1 cellular context compared by ENCODE assay signal in the genomic region with DNA sequence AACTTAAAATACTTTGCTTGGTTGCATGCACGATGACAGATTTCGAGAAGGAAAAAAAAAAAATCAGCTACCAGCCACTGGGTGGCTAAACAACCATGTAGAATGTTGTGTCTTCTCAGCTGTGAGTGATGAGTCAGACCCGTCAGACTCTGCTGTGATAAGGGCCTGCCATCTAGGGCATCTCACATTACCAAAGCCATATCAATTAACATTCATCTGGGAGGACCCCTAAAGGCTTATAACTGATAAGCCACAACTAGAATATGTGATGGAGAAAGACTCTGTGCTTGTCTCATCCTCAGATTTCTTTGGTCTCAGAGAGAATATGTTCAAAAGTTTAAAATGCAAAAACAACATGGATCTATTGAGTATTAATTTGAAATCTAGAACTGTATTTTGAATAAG.
TF ChIP-seq lines count a peak whose summit lies in the region.

No MANE protein-coding gene starts in this region.

TF ChIP-seq in K562, 482 proteins besides CTCF, POLR2A, EP300 and RAD21 (continued from another document and continues in another):
- TF ChIP-seq ZBTB8A (IDR thresholded peaks at IDR 0.05; ENCODE audit: partially characterized antibody) (no peak), ARID1B (IDR thresholded peaks at IDR 0.05) (peak; percentile 85), ZNF124 (CRISPR knock-in tag; IDR thresholded peaks at IDR 0.05) (no peak), EZH2 (IDR thresholded peaks at IDR 0.05; ENCODE audit: borderline replicate concordance, low read depth, low read length) (no peak), NONO (IDR thresholded peaks at IDR 0.05; ENCODE audit: low read depth in 2 of 2, low read length in 1 of 2) (no peak), KLF1 (tag; IDR thresholded peaks at IDR 0.05) (no peak), JUND (IDR thresholded peaks at IDR 0.05; ENCODE audit: borderline replicate concordance, low read depth, low read length) (peak; percentile 98), JUND (tag; IDR thresholded peaks at IDR 0.05; ENCODE audit: borderline replicate concordance, low read depth, low read length) (peak; percentile 98), SIX5 (IDR thresholded peaks at IDR 0.05; ENCODE audit: borderline replicate concordance in 1 of 2, insufficient read depth in 1 of 2, low read depth in 1 of 2, low read length in 2 of 2) (no peak), L3MBTL2 (IDR thresholded peaks at IDR 0.05) (no peak), ZNF134 (CRISPR knock-in tag; conservative IDR thresholded peaks at IDR 0.05) (no peak), ZBED1 (IDR thresholded peaks at IDR 0.05) (no peak), SRSF1 (IDR thresholded peaks at IDR 0.05; ENCODE audit: low read depth, low read length) (no peak), LARP7 (IDR thresholded peaks at IDR 0.05) (no peak), ZNF3 (CRISPR knock-in tag; IDR thresholded peaks at IDR 0.05) (no peak), ARNT (IDR thresholded peaks at IDR 0.05) (no peak), KDM2B (CRISPR knock-in tag; IDR thresholded peaks at IDR 0.05) (no peak), ARHGAP35 (IDR thresholded peaks at IDR 0.05; ENCODE audit: partially characterized antibody) (no peak), CEBPB (tag; IDR thresholded peaks at IDR 0.05) (no peak), DMBX1 (CRISPR knock-in tag; IDR thresholded peaks at IDR 0.05; ENCODE audit: borderline replicate concordance) (no peak), HNRNPK (IDR thresholded peaks at IDR 0.05; ENCODE audit: low read depth, low read length, poor library complexity, severe bottlenecking) (no peak), PML (IDR thresholded peaks at IDR 0.05; ENCODE audit: low read length) (no peak), SREBF2 (CRISPR knock-in tag; IDR thresholded peaks at IDR 0.05) (no peak), FOXA1 (IDR thresholded peaks at IDR 0.05; ENCODE audit: borderline replicate concordance) (no peak)
- TF ChIP-seq, protein P1, sequence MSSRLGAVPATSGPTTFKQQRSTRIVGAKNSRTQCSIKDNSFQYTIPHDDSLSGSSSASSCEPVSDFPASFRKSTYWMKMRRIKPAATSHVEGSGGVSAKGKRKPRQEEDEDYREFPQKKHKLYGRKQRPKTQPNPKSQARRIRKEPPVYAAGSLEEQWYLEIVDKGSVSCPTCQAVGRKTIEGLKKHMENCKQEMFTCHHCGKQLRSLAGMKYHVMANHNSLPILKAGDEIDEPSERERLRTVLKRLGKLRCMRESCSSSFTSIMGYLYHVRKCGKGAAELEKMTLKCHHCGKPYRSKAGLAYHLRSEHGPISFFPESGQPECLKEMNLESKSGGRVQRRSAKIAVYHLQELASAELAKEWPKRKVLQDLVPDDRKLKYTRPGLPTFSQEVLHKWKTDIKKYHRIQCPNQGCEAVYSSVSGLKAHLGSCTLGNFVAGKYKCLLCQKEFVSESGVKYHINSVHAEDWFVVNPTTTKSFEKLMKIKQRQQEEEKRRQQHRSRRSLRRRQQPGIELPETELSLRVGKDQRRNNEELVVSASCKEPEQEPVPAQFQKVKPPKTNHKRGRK (tag; IDR thresholded peaks at IDR 0.05): no peak
- TF ChIP-seq, protein P2, sequence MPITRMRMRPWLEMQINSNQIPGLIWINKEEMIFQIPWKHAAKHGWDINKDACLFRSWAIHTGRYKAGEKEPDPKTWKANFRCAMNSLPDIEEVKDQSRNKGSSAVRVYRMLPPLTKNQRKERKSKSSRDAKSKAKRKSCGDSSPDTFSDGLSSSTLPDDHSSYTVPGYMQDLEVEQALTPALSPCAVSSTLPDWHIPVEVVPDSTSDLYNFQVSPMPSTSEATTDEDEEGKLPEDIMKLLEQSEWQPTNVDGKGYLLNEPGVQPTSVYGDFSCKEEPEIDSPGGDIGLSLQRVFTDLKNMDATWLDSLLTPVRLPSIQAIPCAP (CRISPR knock-in tag; IDR thresholded peaks at IDR 0.05; ENCODE audit: borderline replicate concordance): no peak
- TF ChIP-seq, protein P3, sequence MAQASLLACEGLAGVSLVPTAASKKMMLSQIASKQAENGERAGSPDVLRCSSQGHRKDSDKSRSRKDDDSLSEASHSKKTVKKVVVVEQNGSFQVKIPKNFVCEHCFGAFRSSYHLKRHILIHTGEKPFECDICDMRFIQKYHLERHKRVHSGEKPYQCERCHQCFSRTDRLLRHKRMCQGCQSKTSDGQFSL (CRISPR knock-in tag; IDR thresholded peaks at IDR 0.05): no peak
- TF ChIP-seq, protein P3 (tag; IDR thresholded peaks at IDR 0.05): no peak
- TF ChIP-seq, protein P4, sequence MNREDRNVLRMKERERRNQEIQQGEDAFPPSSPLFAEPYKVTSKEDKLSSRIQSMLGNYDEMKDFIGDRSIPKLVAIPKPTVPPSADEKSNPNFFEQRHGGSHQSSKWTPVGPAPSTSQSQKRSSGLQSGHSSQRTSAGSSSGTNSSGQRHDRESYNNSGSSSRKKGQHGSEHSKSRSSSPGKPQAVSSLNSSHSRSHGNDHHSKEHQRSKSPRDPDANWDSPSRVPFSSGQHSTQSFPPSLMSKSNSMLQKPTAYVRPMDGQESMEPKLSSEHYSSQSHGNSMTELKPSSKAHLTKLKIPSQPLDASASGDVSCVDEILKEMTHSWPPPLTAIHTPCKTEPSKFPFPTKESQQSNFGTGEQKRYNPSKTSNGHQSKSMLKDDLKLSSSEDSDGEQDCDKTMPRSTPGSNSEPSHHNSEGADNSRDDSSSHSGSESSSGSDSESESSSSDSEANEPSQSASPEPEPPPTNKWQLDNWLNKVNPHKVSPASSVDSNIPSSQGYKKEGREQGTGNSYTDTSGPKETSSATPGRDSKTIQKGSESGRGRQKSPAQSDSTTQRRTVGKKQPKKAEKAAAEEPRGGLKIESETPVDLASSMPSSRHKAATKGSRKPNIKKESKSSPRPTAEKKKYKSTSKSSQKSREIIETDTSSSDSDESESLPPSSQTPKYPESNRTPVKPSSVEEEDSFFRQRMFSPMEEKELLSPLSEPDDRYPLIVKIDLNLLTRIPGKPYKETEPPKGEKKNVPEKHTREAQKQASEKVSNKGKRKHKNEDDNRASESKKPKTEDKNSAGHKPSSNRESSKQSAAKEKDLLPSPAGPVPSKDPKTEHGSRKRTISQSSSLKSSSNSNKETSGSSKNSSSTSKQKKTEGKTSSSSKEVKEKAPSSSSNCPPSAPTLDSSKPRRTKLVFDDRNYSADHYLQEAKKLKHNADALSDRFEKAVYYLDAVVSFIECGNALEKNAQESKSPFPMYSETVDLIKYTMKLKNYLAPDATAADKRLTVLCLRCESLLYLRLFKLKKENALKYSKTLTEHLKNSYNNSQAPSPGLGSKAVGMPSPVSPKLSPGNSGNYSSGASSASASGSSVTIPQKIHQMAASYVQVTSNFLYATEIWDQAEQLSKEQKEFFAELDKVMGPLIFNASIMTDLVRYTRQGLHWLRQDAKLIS (CRISPR knock-in tag; IDR thresholded peaks at IDR 0.05): no peak
- TF ChIP-seq, protein P5, sequence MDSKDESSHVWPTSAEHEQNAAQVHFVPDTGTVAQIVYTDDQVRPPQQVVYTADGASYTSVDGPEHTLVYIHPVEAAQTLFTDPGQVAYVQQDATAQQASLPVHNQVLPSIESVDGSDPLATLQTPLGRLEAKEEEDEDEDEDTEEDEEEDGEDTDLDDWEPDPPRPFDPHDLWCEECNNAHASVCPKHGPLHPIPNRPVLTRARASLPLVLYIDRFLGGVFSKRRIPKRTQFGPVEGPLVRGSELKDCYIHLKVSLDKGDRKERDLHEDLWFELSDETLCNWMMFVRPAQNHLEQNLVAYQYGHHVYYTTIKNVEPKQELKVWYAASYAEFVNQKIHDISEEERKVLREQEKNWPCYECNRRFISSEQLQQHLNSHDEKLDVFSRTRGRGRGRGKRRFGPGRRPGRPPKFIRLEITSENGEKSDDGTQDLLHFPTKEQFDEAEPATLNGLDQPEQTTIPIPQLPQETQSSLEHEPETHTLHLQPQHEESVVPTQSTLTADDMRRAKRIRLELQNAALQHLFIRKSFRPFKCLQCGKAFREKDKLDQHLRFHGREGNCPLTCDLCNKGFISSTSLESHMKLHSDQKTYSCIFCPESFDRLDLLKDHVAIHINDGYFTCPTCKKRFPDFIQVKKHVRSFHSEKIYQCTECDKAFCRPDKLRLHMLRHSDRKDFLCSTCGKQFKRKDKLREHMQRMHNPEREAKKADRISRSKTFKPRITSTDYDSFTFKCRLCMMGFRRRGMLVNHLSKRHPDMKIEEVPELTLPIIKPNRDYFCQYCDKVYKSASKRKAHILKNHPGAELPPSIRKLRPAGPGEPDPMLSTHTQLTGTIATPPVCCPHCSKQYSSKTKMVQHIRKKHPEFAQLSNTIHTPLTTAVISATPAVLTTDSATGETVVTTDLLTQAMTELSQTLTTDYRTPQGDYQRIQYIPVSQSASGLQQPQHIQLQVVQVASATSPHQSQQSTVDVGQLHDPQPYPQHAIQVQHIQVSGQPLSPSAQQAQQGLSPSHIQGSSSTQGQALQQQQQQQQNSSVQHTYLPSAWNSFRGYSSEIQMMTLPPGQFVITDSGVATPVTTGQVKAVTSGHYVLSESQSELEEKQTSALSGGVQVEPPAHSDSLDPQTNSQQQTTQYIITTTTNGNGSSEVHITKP (IDR thresholded peaks at IDR 0.05; ENCODE audit: partially characterized antibody): no peak
- TF ChIP-seq, protein P6, sequence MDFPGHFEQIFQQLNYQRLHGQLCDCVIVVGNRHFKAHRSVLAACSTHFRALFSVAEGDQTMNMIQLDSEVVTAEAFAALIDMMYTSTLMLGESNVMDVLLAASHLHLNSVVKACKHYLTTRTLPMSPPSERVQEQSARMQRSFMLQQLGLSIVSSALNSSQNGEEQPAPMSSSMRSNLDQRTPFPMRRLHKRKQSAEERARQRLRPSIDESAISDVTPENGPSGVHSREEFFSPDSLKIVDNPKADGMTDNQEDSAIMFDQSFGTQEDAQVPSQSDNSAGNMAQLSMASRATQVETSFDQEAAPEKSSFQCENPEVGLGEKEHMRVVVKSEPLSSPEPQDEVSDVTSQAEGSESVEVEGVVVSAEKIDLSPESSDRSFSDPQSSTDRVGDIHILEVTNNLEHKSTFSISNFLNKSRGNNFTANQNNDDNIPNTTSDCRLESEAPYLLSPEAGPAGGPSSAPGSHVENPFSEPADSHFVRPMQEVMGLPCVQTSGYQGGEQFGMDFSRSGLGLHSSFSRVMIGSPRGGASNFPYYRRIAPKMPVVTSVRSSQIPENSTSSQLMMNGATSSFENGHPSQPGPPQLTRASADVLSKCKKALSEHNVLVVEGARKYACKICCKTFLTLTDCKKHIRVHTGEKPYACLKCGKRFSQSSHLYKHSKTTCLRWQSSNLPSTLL (IDR thresholded peaks at IDR 0.05): no peak
- TF ChIP-seq, protein P7, sequence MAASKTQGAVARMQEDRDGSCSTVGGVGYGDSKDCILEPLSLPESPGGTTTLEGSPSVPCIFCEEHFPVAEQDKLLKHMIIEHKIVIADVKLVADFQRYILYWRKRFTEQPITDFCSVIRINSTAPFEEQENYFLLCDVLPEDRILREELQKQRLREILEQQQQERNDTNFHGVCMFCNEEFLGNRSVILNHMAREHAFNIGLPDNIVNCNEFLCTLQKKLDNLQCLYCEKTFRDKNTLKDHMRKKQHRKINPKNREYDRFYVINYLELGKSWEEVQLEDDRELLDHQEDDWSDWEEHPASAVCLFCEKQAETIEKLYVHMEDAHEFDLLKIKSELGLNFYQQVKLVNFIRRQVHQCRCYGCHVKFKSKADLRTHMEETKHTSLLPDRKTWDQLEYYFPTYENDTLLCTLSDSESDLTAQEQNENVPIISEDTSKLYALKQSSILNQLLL (CRISPR knock-in tag; IDR thresholded peaks at IDR 0.05; ENCODE audit: borderline replicate concordance): no peak
- TF ChIP-seq, protein P8, sequence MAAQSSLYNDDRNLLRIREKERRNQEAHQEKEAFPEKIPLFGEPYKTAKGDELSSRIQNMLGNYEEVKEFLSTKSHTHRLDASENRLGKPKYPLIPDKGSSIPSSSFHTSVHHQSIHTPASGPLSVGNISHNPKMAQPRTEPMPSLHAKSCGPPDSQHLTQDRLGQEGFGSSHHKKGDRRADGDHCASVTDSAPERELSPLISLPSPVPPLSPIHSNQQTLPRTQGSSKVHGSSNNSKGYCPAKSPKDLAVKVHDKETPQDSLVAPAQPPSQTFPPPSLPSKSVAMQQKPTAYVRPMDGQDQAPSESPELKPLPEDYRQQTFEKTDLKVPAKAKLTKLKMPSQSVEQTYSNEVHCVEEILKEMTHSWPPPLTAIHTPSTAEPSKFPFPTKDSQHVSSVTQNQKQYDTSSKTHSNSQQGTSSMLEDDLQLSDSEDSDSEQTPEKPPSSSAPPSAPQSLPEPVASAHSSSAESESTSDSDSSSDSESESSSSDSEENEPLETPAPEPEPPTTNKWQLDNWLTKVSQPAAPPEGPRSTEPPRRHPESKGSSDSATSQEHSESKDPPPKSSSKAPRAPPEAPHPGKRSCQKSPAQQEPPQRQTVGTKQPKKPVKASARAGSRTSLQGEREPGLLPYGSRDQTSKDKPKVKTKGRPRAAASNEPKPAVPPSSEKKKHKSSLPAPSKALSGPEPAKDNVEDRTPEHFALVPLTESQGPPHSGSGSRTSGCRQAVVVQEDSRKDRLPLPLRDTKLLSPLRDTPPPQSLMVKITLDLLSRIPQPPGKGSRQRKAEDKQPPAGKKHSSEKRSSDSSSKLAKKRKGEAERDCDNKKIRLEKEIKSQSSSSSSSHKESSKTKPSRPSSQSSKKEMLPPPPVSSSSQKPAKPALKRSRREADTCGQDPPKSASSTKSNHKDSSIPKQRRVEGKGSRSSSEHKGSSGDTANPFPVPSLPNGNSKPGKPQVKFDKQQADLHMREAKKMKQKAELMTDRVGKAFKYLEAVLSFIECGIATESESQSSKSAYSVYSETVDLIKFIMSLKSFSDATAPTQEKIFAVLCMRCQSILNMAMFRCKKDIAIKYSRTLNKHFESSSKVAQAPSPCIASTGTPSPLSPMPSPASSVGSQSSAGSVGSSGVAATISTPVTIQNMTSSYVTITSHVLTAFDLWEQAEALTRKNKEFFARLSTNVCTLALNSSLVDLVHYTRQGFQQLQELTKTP (IDR thresholded peaks at IDR 0.05; ENCODE audit: low read depth in 1 of 2, partially characterized antibody in 2 of 2): no peak
- TF ChIP-seq, protein P9, sequence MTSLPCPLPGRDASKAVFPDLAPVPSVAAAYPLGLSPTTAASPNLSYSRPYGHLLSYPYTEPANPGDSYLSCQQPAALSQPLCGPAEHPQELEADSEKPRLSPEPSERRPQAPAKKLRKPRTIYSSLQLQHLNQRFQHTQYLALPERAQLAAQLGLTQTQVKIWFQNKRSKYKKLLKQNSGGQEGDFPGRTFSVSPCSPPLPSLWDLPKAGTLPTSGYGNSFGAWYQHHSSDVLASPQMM (CRISPR knock-in tag; IDR thresholded peaks at IDR 0.05): no peak
- TF ChIP-seq, protein P10, sequence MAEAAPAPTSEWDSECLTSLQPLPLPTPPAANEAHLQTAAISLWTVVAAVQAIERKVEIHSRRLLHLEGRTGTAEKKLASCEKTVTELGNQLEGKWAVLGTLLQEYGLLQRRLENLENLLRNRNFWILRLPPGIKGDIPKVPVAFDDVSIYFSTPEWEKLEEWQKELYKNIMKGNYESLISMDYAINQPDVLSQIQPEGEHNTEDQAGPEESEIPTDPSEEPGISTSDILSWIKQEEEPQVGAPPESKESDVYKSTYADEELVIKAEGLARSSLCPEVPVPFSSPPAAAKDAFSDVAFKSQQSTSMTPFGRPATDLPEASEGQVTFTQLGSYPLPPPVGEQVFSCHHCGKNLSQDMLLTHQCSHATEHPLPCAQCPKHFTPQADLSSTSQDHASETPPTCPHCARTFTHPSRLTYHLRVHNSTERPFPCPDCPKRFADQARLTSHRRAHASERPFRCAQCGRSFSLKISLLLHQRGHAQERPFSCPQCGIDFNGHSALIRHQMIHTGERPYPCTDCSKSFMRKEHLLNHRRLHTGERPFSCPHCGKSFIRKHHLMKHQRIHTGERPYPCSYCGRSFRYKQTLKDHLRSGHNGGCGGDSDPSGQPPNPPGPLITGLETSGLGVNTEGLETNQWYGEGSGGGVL (CRISPR knock-in tag; IDR thresholded peaks at IDR 0.05): no peak
